Comparison of ENCODE assay signal across 1 cellular context in the genomic region with DNA sequence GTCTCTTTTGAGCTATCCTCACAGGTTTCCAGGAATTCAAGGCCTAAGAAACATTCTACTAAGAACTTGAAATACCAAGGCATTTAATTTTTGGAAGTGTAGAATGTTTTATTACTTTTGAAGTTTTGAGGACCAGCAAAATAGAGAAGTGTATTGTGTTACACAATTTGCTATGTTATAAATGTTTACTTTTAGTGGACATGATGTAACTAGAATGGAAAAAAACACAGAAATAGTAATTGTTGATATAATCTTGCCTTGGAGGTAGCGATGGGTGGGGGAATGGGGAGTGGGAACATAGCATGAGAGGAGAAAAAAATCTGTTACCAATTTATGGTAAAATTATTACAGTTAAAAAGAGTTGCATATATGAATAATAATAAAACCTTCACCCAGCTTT.
TF ChIP-seq lines count a peak whose summit lies in the region.

No MANE protein-coding gene starts in this region.

TF ChIP-seq in IMR-90, 13 proteins besides CTCF, POLR2A, EP300 and RAD21:
- TF ChIP-seq CEBPB (IDR thresholded peaks at IDR 0.05; ENCODE audit: low read depth, low read length) (0 out of 2 replicates have a peak, but pooled peaks have one; percentile 10), MAZ (IDR thresholded peaks at IDR 0.05; ENCODE audit: borderline replicate concordance, low read depth, low read length) (no peak)
